17 cellular contexts compared by ENCODE assay signal in genomic region chr3:158508481-158508880, GRCh38.
DNase-seq lines count a peak whose midpoint lies in the region; ATAC-seq and TF ChIP-seq lines count a peak whose summit lies in the region.
"Had no signal": no experiment of that assay in that cellular context is flagged by ENCODE, and none has a peak within 500 bp of the region (broad histone marks: within the 10 kb centered on the region; RNA-seq: fewer than 3 reads in every experiment).

No MANE protein-coding gene starts in this region.

- peaks cover 2% of the 10 kb centered on the region for H3K79me1 ChIP-seq in mesenchymal stem cell (replicated peaks; ENCODE audit: low read length, poor library complexity, severe bottlenecking)

- TF ChIP-seq CTCF in cardiac fibroblast (IDR thresholded peaks at IDR 0.05; ENCODE audit: low read depth, low read length) (no peak), sigmoid colon (IDR thresholded peaks at IDR 0.05) (no peak)

- no peak overlapping the region for H2BK5ac ChIP-seq in mesenchymal stem cell (ENCODE audit: low read depth, low read length, poor library complexity, severe bottlenecking)

- no peak overlapping the region for H4K8ac ChIP-seq in mesenchymal stem cell (ENCODE audit: low read length)

- H3K4me2 ChIP-seq in mesenchymal stem cell (ENCODE audit: low read length, poor library complexity, severe bottlenecking), result no peak overlapping the region
- H3K4me2 ChIP-seq: KMS-11 had no signal

- TF ChIP-seq POLR2A in sigmoid colon (IDR thresholded peaks at IDR 0.05), result no peak

- intact Hi-C loops in sigmoid colon (cut with DNase I), result no loop called here

- H3K9me3 ChIP-seq in mesenchymal stem cell (ENCODE audit: control insufficient read depth, low read length) (no peaks in the 10 kb centered on the region), sigmoid colon (peaks cover 0 to 3% (median 0%) of the 10 kb centered on the region in 4 donors)

- H3K14ac ChIP-seq in mesenchymal stem cell (ENCODE audit: low read length in 2 of 2), result no peak overlapping the region

- ATAC-seq in GM21528 (IDR thresholded peaks at IDR 0.05; ENCODE audit: low FRiP score, unreplicated experiment) (no peak), HG03025 (IDR thresholded peaks at IDR 0.05; ENCODE audit: low FRiP score, unreplicated experiment) (no peak)
- ATAC-seq: CD8-positive, alpha-beta T cell; Panc1 had no signal

- TF ChIP-seq EP300 in sigmoid colon (IDR thresholded peaks at IDR 0.05), result no peak

- no peak overlapping the region for H2AFZ ChIP-seq in mesenchymal stem cell (ENCODE audit: low read depth, low read length)

- no peak overlapping the region for H3K4ac ChIP-seq in mesenchymal stem cell (ENCODE audit: low read depth in 1 of 2, low read length in 2 of 2)

- H3K23ac ChIP-seq in mesenchymal stem cell (ENCODE audit: low read length in 2 of 2), result no peak overlapping the region

- H3K27ac ChIP-seq in mesenchymal stem cell (ENCODE audit: low read length, poor library complexity, severe bottlenecking) (no peak overlapping the region), sigmoid colon (no peak overlapping the region)
- H3K27ac ChIP-seq: KMS-11 had no signal

- H2BK12ac ChIP-seq in mesenchymal stem cell (ENCODE audit: low read length in 2 of 2), result no peak overlapping the region

- no peak overlapping the region for H3K4me3 ChIP-seq in cardiac fibroblast (replicated peaks in 1 of 2; ENCODE audit: low read depth in 2 of 2, low read length in 2 of 2)
- H3K4me3 ChIP-seq in mesenchymal stem cell (ENCODE audit: insufficient read depth in 1 of 2, low read depth in 1 of 2, low read length in 2 of 2), result no peak overlapping the region
- H3K4me3 ChIP-seq in sigmoid colon, result no peak overlapping the region
- H3K4me3 ChIP-seq: MG63 had no signal

- H2BK120ac ChIP-seq in mesenchymal stem cell (ENCODE audit: low read depth, low read length), result no peak overlapping the region

- H3K18ac ChIP-seq in mesenchymal stem cell (ENCODE audit: low read depth in 1 of 2, low read length in 2 of 2), result no peak overlapping the region

- H3K27me3 ChIP-seq in mesenchymal stem cell (ENCODE audit: control insufficient read depth in 1 of 2, insufficient read depth in 1 of 2, low read length in 2 of 2) (no peaks in the 10 kb centered on the region), sigmoid colon (no peaks in the 10 kb centered on the region)
- H3K27me3 ChIP-seq: MG63 had no signal

- H3K36me3 ChIP-seq in mesenchymal stem cell (ENCODE audit: control insufficient read depth in 1 of 2, insufficient read depth in 2 of 2, low read depth in 1 of 2, low read length in 2 of 2) (no peaks in the 10 kb centered on the region), sigmoid colon (no peaks in the 10 kb centered on the region)
- H3K36me3 ChIP-seq: MG63 had no signal

- peak; percentile 13 for DNase-seq in Daoy (ENCODE audit: low read depth)
- DNase-seq in HT1080 (ENCODE audit: low read depth), result peak; percentile 21
- DNase-seq in cardiac fibroblast (ENCODE audit: low read depth in 2 of 2), result peak; percentile 28 to 31
- DNase-seq in mesenchymal stem cell, result peak; percentile 86
- no peak for DNase-seq in NCI-H2171 (lab: John Stamatoyannopoulos, UW)
- DNase-seq in sigmoid colon, result no peak
- DNase-seq: CD8-positive, alpha-beta T cell; MG63; NCI-H1092 treated with DMSO at 0.1 percent for 48 hours; NCI-H1694; NCI-H446 treated with DMSO at 0.1 percent for 48 hours; NCI-H82; Right ventricle myocardium superior had no signal

- no peak overlapping the region for H2AK5ac ChIP-seq in mesenchymal stem cell (ENCODE audit: low read length, severe bottlenecking)

- no peak overlapping the region for H3K9ac ChIP-seq in mesenchymal stem cell (ENCODE audit: low read length)
- H3K9ac ChIP-seq: KMS-11 had no signal

- no peaks in the 10 kb centered on the region for H3K4me1 ChIP-seq in mesenchymal stem cell (ENCODE audit: control insufficient read depth, insufficient read depth, low read depth, low read length)
- H3K4me1 ChIP-seq in sigmoid colon, result no peaks in the 10 kb centered on the region

- H2BK15ac ChIP-seq in mesenchymal stem cell (ENCODE audit: low read depth, poor library complexity, severe bottlenecking), result no peak overlapping the region

- WGBS in mesenchymal stem cell, result 28% methylated on average over 5 of the region's 7 CpGs
- WGBS in sigmoid colon, 2 donors, result 91 to 94% methylated on average over 7 of the region's 7 CpGs

- H4K91ac ChIP-seq in mesenchymal stem cell (ENCODE audit: low read length), result no peak overlapping the region

Comparison
In these comparisons a context has a peak if more than half of its experiments do, and no peak if none do; other contexts are left out.
1. DNase-seq: peak in Daoy (single experiment), HT1080 (single experiment), cardiac fibroblast (2 of 2) and mesenchymal stem cell (single experiment); none in NCI-H2171 (single experiment) and sigmoid colon (single experiment).